Comparison of ENCODE assay signal across 27 cellular contexts in the genomic region with DNA sequence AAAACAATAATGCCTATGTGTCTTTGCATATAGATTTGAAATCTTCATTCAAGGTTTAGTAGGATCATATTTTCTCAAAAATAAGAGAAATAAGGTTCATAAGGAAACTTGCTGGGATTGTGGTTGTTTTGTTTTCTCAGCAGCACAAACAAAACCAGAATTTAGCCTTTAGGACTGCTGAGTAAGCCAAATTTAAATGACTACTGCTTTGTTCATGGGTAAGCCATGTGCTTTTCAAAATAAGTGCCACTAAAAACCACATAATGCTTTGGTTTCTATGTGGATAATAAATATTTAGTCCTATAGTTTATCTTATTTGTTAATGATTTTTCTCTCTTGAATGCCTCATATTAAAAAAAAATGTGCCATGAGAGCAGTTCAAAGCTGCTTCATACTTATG.
"Had no signal": no experiment of that assay in that cellular context is flagged by ENCODE, and none has a peak within 500 bp of the region (broad histone marks: within the 10 kb centered on the region; RNA-seq: fewer than 3 reads in every experiment).

No MANE protein-coding gene starts in this region.

- DNase-seq: kidney glomerular epithelial cell; left colon; left lung; lower lobe of right lung; mesendoderm; naive B cell; natural killer cell; nephron progenitor cell; ovary; stimulated activated CD4-positive, alpha-beta T cell treated with anti-CD3 and anti-CD28 coated beads, Interleukin-12 subunit alpha, Interleukin-12 subunit beta, amount 100 ng/mL, for 4 hours; stimulated activated CD4-positive, alpha-beta T cell treated with anti-CD3 and anti-CD28 coated beads, Interleukin-15, amount 100 ng/mL, for 24 hours; stimulated activated CD4-positive, alpha-beta T cell treated with anti-CD3 and anti-CD28 coated beads, Interleukin-2, amount 100 ng/mL, for 24 hours; stimulated activated CD4-positive, alpha-beta T cell treated with anti-CD3 and anti-CD28 coated beads, Interleukin-4, amount 100 ng/mL, for 1 hour; stimulated activated naive B cell treated with anti-CD40 and anti-IgM and Interleukin-4, amounts not matched to agents 10 μg/mL and 1 μg/mL and 100 μg/mL, for 72 hours; stimulated activated naive CD8-positive, alpha-beta T cell treated with anti-CD3 and anti-CD28 coated beads, Interleukin-15, Interleukin-2, amounts not matched to agents 100 U/mL and 50 U/mL, for 24 hours; stomach; testis; thyroid gland; transverse colon; upper lobe of left lung had no signal

- H3K4me1 Mint-ChIP-seq: naive B cell, nephron progenitor cell had no signal

- H3K9me3 ChIP-seq: left lung, lower lobe of right lung, ovary, right atrium auricular region, stomach, testis, thyroid gland, transverse colon, upper lobe of left lung, vagina had no signal

- ATAC-seq: left colon; left lung; lower lobe of right lung; natural killer cell; sciatic nerve; stimulated activated naive B cell treated with anti-CD40 and anti-IgM and Interleukin-4, amounts not matched to agents 10 μg/mL and 1 μg/mL and 100 μg/mL, for 72 hours; stimulated activated naive CD8-positive, alpha-beta T cell treated with anti-CD3 and anti-CD28 coated beads, Interleukin-15, Interleukin-2, amounts not matched to agents 100 U/mL and 50 U/mL, for 24 hours had no signal

- H3K4me3 ChIP-seq: left lung, lower lobe of right lung, ovary, right atrium auricular region, skin epidermis, stomach, testis, thyroid gland, transverse colon, upper lobe of left lung, vagina had no signal

- H3K27me3 ChIP-seq: left lung, ovary, right atrium auricular region, stomach, testis, thyroid gland, transverse colon, upper lobe of left lung, vagina had no signal

- H3K36me3 ChIP-seq: ovary, thyroid gland, transverse colon had no signal

- FAIRE-seq: keratinocyte had no signal

- H3K4me3 Mint-ChIP-seq: mesothelial cell of epicardium; natural killer cell; nephron progenitor cell; stimulated activated naive B cell treated with anti-CD40 and anti-IgM and Interleukin-4, amounts not matched to agents 10 μg/mL and 1 μg/mL and 100 μg/mL, for 72 hours had no signal

- H3K27ac Mint-ChIP-seq: mesothelial cell of epicardium; naive B cell; natural killer cell; nephron progenitor cell; progenitor cell of endocrine pancreas; stimulated activated naive B cell treated with anti-CD40 and anti-IgM and Interleukin-4, amounts not matched to agents 10 μg/mL and 1 μg/mL and 100 μg/mL, for 72 hours had no signal

- H3K27me3 Mint-ChIP-seq: naive B cell; progenitor cell of endocrine pancreas; stimulated activated naive B cell treated with anti-CD40 and anti-IgM and Interleukin-4, amounts not matched to agents 10 μg/mL and 1 μg/mL and 100 μg/mL, for 72 hours had no signal

- H3K9me3 Mint-ChIP-seq: naive B cell; natural killer cell; nephron progenitor cell; stimulated activated naive B cell treated with anti-CD40 and anti-IgM and Interleukin-4, amounts not matched to agents 10 μg/mL and 1 μg/mL and 100 μg/mL, for 72 hours had no signal

- H3K4me1 ChIP-seq: lower lobe of right lung, right atrium auricular region, testis, transverse colon, upper lobe of left lung, vagina had no signal

- H3K27ac ChIP-seq: left lung, lower lobe of right lung, ovary, right atrium auricular region, skin epidermis, stomach, testis, thyroid gland, transverse colon, upper lobe of left lung, vagina had no signal
